Comparison of ENCODE assay signal across 9 cellular contexts in the genomic region with DNA sequence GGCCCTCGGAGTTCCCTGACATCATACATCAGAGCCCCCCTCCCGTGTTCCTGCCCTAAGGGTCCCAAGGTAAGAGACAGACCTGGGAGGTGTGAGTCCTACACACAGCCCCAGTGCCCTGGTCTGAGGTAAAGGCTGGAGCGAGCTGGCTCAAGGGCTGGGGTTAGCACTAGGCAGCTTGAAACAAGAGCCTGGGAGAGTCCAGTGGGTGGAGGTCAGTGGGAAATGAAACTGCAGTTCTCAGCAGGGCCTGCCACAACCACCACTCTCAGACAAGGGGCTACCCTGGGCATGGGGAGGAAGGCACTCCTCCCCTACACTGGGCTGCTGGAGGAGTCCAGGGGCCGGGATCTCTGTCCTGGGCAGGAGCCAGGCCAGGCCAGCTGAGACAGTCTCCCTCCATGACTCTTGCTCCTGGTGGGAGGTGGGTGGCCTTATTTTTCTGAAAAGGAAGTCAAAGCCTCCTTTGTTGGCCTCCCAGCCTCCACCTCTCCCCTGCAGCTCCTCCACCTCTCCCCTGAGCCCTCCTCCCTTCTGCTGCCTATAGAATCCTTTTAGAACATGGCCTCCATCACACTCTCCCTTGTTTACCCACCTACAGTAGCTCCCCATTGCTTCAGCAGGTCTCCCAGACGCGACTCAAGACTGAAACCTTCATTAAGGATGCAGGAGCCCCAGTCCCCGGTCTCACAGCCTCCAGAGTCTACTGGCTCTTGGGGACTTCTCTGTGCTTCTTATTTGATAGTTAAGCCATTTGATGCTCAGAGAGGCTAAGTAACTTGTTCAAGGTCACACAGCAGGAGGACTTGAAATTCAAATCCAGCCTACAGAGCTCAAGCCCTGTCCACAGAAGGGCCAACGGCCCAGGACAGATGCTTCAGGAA. TPM values are rescaled to one million over a fixed set of nuclear protein-coding genes. Genes with fewer than 3 reads are reported as not detected.
DNase-seq lines count a peak whose midpoint lies in the region; ATAC-seq and TF ChIP-seq lines count a peak whose summit lies in the region.
"Had no signal": no experiment of that assay in that cellular context is flagged by ENCODE, and none has a peak within 500 bp of the region (broad histone marks: within the 10 kb centered on the region; RNA-seq: fewer than 3 reads in every experiment).

No MANE protein-coding gene starts in this region.

- H3K9me3 Mint-ChIP-seq in activated naive CD4-positive, alpha-beta T cell treated with anti-CD3 and anti-CD28 coated beads for 36 hours: peaks cover 4% of the 10 kb centered on the region
- H3K9me3 Mint-ChIP-seq in activated naive CD8-positive, alpha-beta T cell treated with anti-CD3 and anti-CD28 coated beads, Interleukin-2, amount 10 ng/mL, durations not matched to agents 7 days and 5 days: no peaks in the 10 kb centered on the region
- no peaks in the 10 kb centered on the region for H3K9me3 Mint-ChIP-seq in memory B cell

- CTCF ChIA-PET in activated naive CD4-positive, alpha-beta T cell treated with anti-CD3 and anti-CD28 coated beads for 36 hours (lab: Charles Lee): interaction anchor here (0.9 kb wide), 1 partner anchor 73 kb away, joined by 4 read pairs; no protein-coding TSS in a partner anchor

- DNase-seq in activated naive CD4-positive, alpha-beta T cell treated with anti-CD3 and anti-CD28 coated beads for 36 hours: no peak
- no peak for DNase-seq in activated naive CD4-positive, alpha-beta T cell treated with anti-CD3 and anti-CD28 coated beads, Interleukin-2, amount 50 U/mL, for 16 hours
- DNase-seq in activated naive CD8-positive, alpha-beta T cell treated with anti-CD3 and anti-CD28 coated beads, Interleukin-2, amount 10 ng/mL, durations not matched to agents 7 days and 5 days: peak; percentile 29
- no peak for DNase-seq in memory B cell (ENCODE audit: low spot score in 2 of 2)
- DNase-seq in uterus: peak; percentile 8 to 11
- DNase-seq in stimulated activated CD4-positive, alpha-beta T cell treated with anti-CD3 and anti-CD28 coated beads, Interleukin-15, amount 100 ng/mL, for 24 hours: no peak
- DNase-seq in NCI-H69 (lab: John Stamatoyannopoulos, UW): no peak
- no peak for DNase-seq in epidermal melanocyte (ENCODE audit: insufficient read length, low spot score)
- DNase-seq: NCI-H524 treated with DMSO at 0.1 percent for 48 hours had no signal

- no peaks in the 10 kb centered on the region for H3K4me1 ChIP-seq in uterus

- H3K36me3 ChIP-seq in uterus: no peaks in the 10 kb centered on the region

- H3K9me3 ChIP-seq in uterus: no peaks in the 10 kb centered on the region

- ATAC-seq in activated naive CD8-positive, alpha-beta T cell treated with anti-CD3 and anti-CD28 coated beads, Interleukin-2, amount 10 ng/mL, durations not matched to agents 7 days and 5 days (ENCODE audit: low read depth): no peak
- no peak for ATAC-seq in memory B cell (ENCODE audit: low read depth)

- no peak overlapping the region for H3K4me3 Mint-ChIP-seq in activated naive CD4-positive, alpha-beta T cell treated with anti-CD3 and anti-CD28 coated beads for 36 hours
- H3K4me3 Mint-ChIP-seq in activated naive CD8-positive, alpha-beta T cell treated with anti-CD3 and anti-CD28 coated beads, Interleukin-2, amount 10 ng/mL, durations not matched to agents 7 days and 5 days: peak overlapping the region; percentile 10
- H3K4me3 Mint-ChIP-seq in memory B cell: no peak overlapping the region

- H3K4me3 ChIP-seq in uterus: no peak overlapping the region

- H3K27me3 Mint-ChIP-seq in activated naive CD4-positive, alpha-beta T cell treated with anti-CD3 and anti-CD28 coated beads for 36 hours (ENCODE audit: low read depth): no peaks in the 10 kb centered on the region
- peaks cover 6% of the 10 kb centered on the region for H3K27me3 Mint-ChIP-seq in activated naive CD8-positive, alpha-beta T cell treated with anti-CD3 and anti-CD28 coated beads, Interleukin-2, amount 10 ng/mL, durations not matched to agents 7 days and 5 days
- H3K27me3 Mint-ChIP-seq in memory B cell: peaks cover 3% of the 10 kb centered on the region

- intact Hi-C loops in activated naive CD4-positive, alpha-beta T cell treated with anti-CD3 and anti-CD28 coated beads for 36 hours (cut with micrococcal nuclease): no loop called here
- intact Hi-C loops in uterus (cut with DNase I; ENCODE audit: low total_unique reads): no loop called here

- TF ChIP-seq POLR2A in uterus (IDR thresholded peaks at IDR 0.05): no peak

- H3K4me1 Mint-ChIP-seq in activated naive CD4-positive, alpha-beta T cell treated with anti-CD3 and anti-CD28 coated beads for 36 hours (ENCODE audit: low read depth): peaks cover 45% of the 10 kb centered on the region
- peaks cover 21% of the 10 kb centered on the region for H3K4me1 Mint-ChIP-seq in activated naive CD8-positive, alpha-beta T cell treated with anti-CD3 and anti-CD28 coated beads, Interleukin-2, amount 10 ng/mL, durations not matched to agents 7 days and 5 days
- peaks cover 6% of the 10 kb centered on the region for H3K4me1 Mint-ChIP-seq in memory B cell

- no peak overlapping the region for H3K27ac ChIP-seq in uterus

- POLR2A ChIA-PET in activated naive CD8-positive, alpha-beta T cell treated with anti-CD3 and anti-CD28 coated beads, Interleukin-2, amount 10 ng/mL, durations not matched to agents 7 days and 5 days (lab: Charles Lee): interaction anchor here (1.1 to 1.2 kb wide), 3 partner anchors 18 to 73 kb away, joined by 3 to 6 read pairs (median 4); no protein-coding TSS in a partner anchor

- no peaks in the 10 kb centered on the region for H3K27me3 ChIP-seq in uterus

- no peaks in the 10 kb centered on the region for H3K36me3 Mint-ChIP-seq in activated naive CD4-positive, alpha-beta T cell treated with anti-CD3 and anti-CD28 coated beads for 36 hours (ENCODE audit: low read depth)
- peaks cover 2% of the 10 kb centered on the region for H3K36me3 Mint-ChIP-seq in activated naive CD8-positive, alpha-beta T cell treated with anti-CD3 and anti-CD28 coated beads, Interleukin-2, amount 10 ng/mL, durations not matched to agents 7 days and 5 days
- no peaks in the 10 kb centered on the region for H3K36me3 Mint-ChIP-seq in memory B cell

- H3K27ac Mint-ChIP-seq in activated naive CD4-positive, alpha-beta T cell treated with anti-CD3 and anti-CD28 coated beads for 36 hours: peak overlapping the region; percentile 63
- peak overlapping the region; percentile 99 for H3K27ac Mint-ChIP-seq in activated naive CD8-positive, alpha-beta T cell treated with anti-CD3 and anti-CD28 coated beads, Interleukin-2, amount 10 ng/mL, durations not matched to agents 7 days and 5 days
- H3K27ac Mint-ChIP-seq in memory B cell: peak overlapping the region; percentile 72

- TF ChIP-seq CTCF in uterus (IDR thresholded peaks at IDR 0.05): no peak

RNA-seq across cellular contexts. Expression of gene ZMIZ1, which starts 21.5 kb away (rescaled TPM):
- total RNA-seq in activated naive CD4-positive, alpha-beta T cell treated with anti-CD3 and anti-CD28 coated beads for 36 hours: 10 to 100 TPM; 15.6 to 18.3 TPM
- total RNA-seq in activated naive CD8-positive, alpha-beta T cell treated with anti-CD3 and anti-CD28 coated beads, Interleukin-2, amount 10 ng/mL, durations not matched to agents 7 days and 5 days: 10 to 100 TPM; 28.8 to 29.3 TPM
- 100 to 1,000 TPM in 1 of 4 donors, 10 to 100 TPM in 3; 18.7 to 188 (median 36.7) TPM for total RNA-seq in uterus

Comparison
In these comparisons a context has a peak if more than half of its experiments do, and no peak if none do; other contexts are left out.
1. DNase-seq: peak in activated naive CD8-positive, alpha-beta T cell treated with anti-CD3 and anti-CD28 coated beads, Interleukin-2, amount 10 ng/mL, durations not matched to agents 7 days and 5 days (single experiment) and uterus (2 of 2); none in activated naive CD4-positive, alpha-beta T cell treated with anti-CD3 and anti-CD28 coated beads for 36 hours (single experiment), activated naive CD4-positive, alpha-beta T cell treated with anti-CD3 and anti-CD28 coated beads, Interleukin-2, amount 50 U/mL, for 16 hours (single experiment), memory B cell (0 of 2), stimulated activated CD4-positive, alpha-beta T cell treated with anti-CD3 and anti-CD28 coated beads, Interleukin-15, amount 100 ng/mL, for 24 hours (single experiment), NCI-H69 (single experiment) and epidermal melanocyte (single experiment).
2. Peak in every context shown above with its lines, with median percentiles within 50 percentile points of each other: H3K27ac Mint-ChIP-seq.